ENCODE assay signal across 1 cellular context in the genomic region with DNA sequence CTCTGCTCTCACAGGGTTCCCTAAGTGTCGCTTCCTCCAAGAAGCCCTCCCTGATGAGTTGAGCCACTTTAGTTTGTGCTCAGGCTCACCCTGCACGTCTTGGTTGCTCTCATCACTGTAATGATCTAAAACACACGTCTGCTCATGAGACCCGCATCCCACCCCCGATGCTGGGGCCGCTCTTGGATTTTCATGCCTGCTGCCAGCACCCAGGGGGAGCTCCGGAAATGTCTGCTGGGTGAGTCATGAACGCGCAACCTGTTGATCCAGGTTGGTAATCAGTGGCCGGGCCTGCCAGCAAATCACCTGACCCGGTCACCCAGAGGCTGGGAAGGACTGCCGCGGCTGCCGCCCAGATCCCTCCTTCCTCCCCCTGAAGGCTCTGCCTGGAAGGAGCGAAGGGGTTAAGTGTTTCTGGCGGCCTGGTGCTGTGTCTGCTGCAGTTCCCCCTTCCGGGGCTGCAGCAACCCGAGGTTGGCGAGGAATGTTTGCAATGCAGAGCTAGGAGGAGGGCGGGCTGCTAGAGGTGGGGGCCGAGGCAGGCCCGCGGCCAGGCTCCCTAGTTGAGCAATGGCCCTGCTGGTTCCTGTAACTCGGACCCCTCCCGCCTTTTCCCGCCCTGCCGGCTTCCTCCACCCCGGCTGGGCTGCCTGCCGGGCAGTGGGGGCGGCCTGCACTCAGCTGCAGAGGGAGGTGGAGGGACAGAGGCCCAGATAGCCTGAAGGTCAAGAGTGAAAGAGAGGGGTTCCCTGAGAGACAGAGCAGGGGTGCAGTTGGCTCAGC.
A peak's percentile ranks its signal among the peaks of the same experiment; 100 is the strongest.
TF ChIP-seq lines count a peak whose summit lies in the region.

No MANE protein-coding gene starts in this region.

TF ChIP-seq in K562, 482 proteins besides CTCF, POLR2A, EP300 and RAD21 (continued from another document and continues in another):
- TF ChIP-seq RREB1 (CRISPR knock-in tag; IDR thresholded peaks at IDR 0.05) (0 out of 2 replicates have a peak, but pooled peaks have one; percentile 13), ESRRA (IDR thresholded peaks at IDR 0.05; ENCODE audit: borderline replicate concordance, low read depth) (peak; percentile 67; the same call in 1 of the 2 replicates), JUND (IDR thresholded peaks at IDR 0.05; ENCODE audit: borderline replicate concordance, low read depth, low read length) (peak; percentile 89), JUND (tag; IDR thresholded peaks at IDR 0.05; ENCODE audit: borderline replicate concordance, low read depth, low read length) (peak; percentile 72; the same call in 1 of the 3 replicates), TOE1 (IDR thresholded peaks at IDR 0.05; ENCODE audit: borderline replicate concordance) (peak; percentile 75; the same call in 1 of the 2 replicates), TOE1 (CRISPR knock-in tag; IDR thresholded peaks at IDR 0.05; ENCODE audit: borderline replicate concordance, low read depth) (no peak), BCOR (IDR thresholded peaks at IDR 0.05) (peak; percentile 95), GATA2 (CRISPR knock-in tag; IDR thresholded peaks at IDR 0.05) (no peak), TARDBP (IDR thresholded peaks at IDR 0.05) (no peak), NFATC3 (IDR thresholded peaks at IDR 0.05) (no peak), ETV5 (CRISPR knock-in tag; IDR thresholded peaks at IDR 0.05; ENCODE audit: low read depth) (peak; percentile 59; the same call in 1 of the 2 replicates), HDAC3 (IDR thresholded peaks at IDR 0.05; ENCODE audit: borderline replicate concordance, partially characterized antibody) (no peak), ATF1 (CRISPR knock-in tag; IDR thresholded peaks at IDR 0.05) (no peak), ATF1 (tag; IDR thresholded peaks at IDR 0.05) (no peak), ZNF12 (CRISPR knock-in tag; IDR thresholded peaks at IDR 0.05) (no peak), TAF9B (IDR thresholded peaks at IDR 0.05; ENCODE audit: partially characterized antibody) (no peak), E2F8 (IDR thresholded peaks at IDR 0.05; ENCODE audit: low read depth, partially characterized antibody) (peak; percentile 64), RB1 (IDR thresholded peaks at IDR 0.05; ENCODE audit: low read depth) (peak; percentile 68; the same call in 1 of the 2 replicates), SMARCA4 (IDR thresholded peaks at IDR 0.05) (peak; percentile 66), CXXC5 (CRISPR knock-in tag; IDR thresholded peaks at IDR 0.05) (peak; percentile 42; the same call in 1 of the 2 replicates), POLR2G (IDR thresholded peaks at IDR 0.05; ENCODE audit: low read depth, low read length) (peak; percentile 70), NR2F6 (CRISPR knock-in tag; IDR thresholded peaks at IDR 0.05) (no peak), NR2C1 (IDR thresholded peaks at IDR 0.05) (no peak), NR2C1 (tag; IDR thresholded peaks at IDR 0.05) (no peak), SMAD1 (IDR thresholded peaks at IDR 0.05; ENCODE audit: low read depth, low read length, partially characterized antibody) (no peak), MAZ (CRISPR knock-in tag; conservative IDR thresholded peaks at IDR 0.05 in 1 of 2, IDR thresholded peaks at IDR 0.05 in 1 of 2) (peak; percentile 59 to 78; a peak in 3 of 4 replicates), PHF8 (IDR thresholded peaks at IDR 0.05; ENCODE audit: borderline replicate concordance, low read length) (peak; percentile 40; the same call in 1 of the 2 replicates)
- TF ChIP-seq, protein P1, sequence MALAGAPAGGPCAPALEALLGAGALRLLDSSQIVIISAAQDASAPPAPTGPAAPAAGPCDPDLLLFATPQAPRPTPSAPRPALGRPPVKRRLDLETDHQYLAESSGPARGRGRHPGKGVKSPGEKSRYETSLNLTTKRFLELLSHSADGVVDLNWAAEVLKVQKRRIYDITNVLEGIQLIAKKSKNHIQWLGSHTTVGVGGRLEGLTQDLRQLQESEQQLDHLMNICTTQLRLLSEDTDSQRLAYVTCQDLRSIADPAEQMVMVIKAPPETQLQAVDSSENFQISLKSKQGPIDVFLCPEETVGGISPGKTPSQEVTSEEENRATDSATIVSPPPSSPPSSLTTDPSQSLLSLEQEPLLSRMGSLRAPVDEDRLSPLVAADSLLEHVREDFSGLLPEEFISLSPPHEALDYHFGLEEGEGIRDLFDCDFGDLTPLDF (CRISPR knock-in tag; IDR thresholded peaks at IDR 0.05), result no peak
- TF ChIP-seq, protein P2, sequence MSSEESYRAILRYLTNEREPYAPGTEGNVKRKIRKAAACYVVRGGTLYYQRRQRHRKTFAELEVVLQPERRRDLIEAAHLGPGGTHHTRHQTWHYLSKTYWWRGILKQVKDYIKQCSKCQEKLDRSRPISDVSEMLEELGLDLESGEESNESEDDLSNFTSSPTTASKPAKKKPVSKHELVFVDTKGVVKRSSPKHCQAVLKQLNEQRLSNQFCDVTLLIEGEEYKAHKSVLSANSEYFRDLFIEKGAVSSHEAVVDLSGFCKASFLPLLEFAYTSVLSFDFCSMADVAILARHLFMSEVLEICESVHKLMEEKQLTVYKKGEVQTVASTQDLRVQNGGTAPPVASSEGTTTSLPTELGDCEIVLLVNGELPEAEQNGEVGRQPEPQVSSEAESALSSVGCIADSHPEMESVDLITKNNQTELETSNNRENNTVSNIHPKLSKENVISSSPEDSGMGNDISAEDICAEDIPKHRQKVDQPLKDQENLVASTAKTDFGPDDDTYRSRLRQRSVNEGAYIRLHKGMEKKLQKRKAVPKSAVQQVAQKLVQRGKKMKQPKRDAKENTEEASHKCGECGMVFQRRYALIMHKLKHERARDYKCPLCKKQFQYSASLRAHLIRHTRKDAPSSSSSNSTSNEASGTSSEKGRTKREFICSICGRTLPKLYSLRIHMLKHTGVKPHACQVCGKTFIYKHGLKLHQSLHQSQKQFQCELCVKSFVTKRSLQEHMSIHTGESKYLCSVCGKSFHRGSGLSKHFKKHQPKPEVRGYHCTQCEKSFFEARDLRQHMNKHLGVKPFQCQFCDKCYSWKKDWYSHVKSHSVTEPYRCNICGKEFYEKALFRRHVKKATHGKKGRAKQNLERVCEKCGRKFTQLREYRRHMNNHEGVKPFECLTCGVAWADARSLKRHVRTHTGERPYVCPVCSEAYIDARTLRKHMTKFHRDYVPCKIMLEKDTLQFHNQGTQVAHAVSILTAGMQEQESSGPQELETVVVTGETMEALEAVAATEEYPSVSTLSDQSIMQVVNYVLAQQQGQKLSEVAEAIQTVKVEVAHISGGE (CRISPR knock-in tag; IDR thresholded peaks at IDR 0.05), result peak in 2 of 3 experiments; percentile 58 to 67; a peak in 2 of 6 replicates
- TF ChIP-seq, protein P3, sequence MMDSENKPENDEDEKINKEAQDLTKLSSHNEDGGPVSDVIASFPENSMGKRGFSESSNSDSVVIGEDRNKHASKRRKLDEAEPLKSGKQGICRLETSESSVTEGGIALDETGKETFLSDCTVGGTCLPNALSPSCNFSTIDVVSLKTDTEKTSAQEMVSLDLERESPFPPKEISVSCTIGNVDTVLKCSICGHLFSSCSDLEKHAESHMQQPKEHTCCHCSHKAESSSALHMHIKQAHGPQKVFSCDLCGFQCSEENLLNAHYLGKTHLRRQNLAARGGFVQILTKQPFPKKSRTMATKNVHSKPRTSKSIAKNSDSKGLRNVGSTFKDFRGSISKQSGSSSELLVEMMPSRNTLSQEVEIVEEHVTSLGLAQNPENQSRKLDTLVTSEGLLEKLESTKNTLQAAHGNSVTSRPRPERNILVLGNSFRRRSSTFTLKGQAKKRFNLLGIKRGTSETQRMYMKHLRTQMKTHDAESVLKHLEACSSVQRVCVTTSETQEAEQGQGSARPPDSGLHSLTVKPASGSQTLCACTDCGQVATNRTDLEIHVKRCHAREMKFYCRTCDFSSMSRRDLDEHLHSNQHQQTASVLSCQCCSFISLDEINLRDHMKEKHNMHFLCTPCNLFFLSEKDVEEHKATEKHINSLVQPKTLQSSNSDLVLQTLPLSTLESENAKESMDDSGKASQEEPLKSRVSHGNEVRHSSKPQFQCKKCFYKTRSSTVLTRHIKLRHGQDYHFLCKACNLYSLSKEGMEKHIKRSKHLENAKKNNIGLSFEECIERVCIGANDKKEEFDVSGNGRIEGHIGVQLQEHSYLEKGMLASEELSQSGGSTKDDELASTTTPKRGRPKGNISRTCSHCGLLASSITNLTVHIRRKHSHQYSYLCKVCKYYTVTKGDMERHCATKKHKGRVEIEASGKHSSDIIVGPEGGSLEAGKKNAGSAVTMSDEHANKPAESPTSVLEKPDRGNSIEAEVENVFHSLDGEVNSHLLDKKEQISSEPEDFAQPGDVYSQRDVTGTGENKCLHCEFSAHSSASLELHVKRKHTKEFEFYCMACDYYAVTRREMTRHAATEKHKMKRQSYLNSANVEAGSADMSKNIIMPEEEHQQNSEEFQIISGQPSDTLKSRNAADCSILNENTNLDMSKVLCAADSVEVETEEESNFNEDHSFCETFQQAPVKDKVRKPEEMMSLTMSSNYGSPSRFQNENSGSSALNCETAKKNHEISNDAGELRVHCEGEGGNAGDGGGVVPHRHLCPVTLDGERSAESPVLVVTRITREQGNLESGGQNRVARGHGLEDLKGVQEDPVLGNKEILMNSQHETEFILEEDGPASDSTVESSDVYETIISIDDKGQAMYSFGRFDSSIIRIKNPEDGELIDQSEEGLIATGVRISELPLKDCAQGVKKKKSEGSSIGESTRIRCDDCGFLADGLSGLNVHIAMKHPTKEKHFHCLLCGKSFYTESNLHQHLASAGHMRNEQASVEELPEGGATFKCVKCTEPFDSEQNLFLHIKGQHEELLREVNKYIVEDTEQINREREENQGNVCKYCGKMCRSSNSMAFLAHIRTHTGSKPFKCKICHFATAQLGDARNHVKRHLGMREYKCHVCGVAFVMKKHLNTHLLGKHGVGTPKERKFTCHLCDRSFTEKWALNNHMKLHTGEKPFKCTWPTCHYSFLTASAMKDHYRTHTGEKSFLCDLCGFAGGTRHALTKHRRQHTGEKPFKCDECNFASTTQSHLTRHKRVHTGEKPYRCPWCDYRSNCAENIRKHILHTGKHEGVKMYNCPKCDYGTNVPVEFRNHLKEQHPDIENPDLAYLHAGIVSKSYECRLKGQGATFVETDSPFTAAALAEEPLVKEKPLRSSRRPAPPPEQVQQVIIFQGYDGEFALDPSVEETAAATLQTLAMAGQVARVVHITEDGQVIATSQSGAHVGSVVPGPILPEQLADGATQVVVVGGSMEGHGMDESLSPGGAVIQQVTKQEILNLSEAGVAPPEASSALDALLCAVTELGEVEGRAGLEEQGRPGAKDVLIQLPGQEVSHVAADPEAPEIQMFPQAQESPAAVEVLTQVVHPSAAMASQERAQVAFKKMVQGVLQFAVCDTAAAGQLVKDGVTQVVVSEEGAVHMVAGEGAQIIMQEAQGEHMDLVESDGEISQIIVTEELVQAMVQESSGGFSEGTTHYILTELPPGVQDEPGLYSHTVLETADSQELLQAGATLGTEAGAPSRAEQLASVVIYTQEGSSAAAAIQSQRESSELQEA (IDR thresholded peaks at IDR 0.05; ENCODE audit: low read depth), result no peak
